In genomic region chrX:130299279-130300009, GRCh38 we compare ENCODE assay signal across 19 cellular contexts. TPM values are rescaled to one million over a fixed set of nuclear protein-coding genes. Genes with fewer than 3 reads are reported as not detected.
DNase-seq lines count a peak whose midpoint lies in the region; ATAC-seq, FAIRE-seq and TF ChIP-seq lines count a peak whose summit lies in the region.
"Had no signal": no experiment of that assay in that cellular context is flagged by ENCODE, and none has a peak within 500 bp of the region (broad histone marks: within the 10 kb centered on the region; RNA-seq: fewer than 3 reads in every experiment).

No MANE protein-coding gene starts in this region.

- no peaks in the 10 kb centered on the region for H3K9me2 ChIP-seq in SK-N-SH

- no peak for TF ChIP-seq RAD21 in SK-N-SH (IDR thresholded peaks at IDR 0.05; ENCODE audit: low read length)

- H4K20me1 ChIP-seq in SK-N-SH (ENCODE audit: insufficient read depth) = no peaks in the 10 kb centered on the region

- H3K4me1 ChIP-seq in SK-N-SH (ENCODE audit: control insufficient read depth in 1 of 2, insufficient read depth in 2 of 2, low read depth in 1 of 2, low read length in 1 of 2) (no peaks in the 10 kb centered on the region; a peak in 1 of 4 replicates), small intestine (ENCODE audit: control insufficient read depth in 2 of 2, insufficient read depth in 1 of 2, low read depth in 1 of 2, low read length in 1 of 2) (no peaks in the 10 kb centered on the region)
- H3K4me1 ChIP-seq: left ventricle myocardium inferior had no signal

- 21% methylated on average over 9 of the region's 19 CpGs for WGBS in SK-N-SH (ENCODE audit: low lambda C conversion rate)
- 59 to 68% (median 62%) methylated on average over 9 to 19 of the region's 19 CpGs for WGBS in small intestine, 3 donors

- H3K9me3 ChIP-seq in SK-N-SH (no peaks in the 10 kb centered on the region), small intestine (ENCODE audit: control insufficient read depth, low read depth) (no peaks in the 10 kb centered on the region)
- H3K9me3 ChIP-seq: left ventricle myocardium inferior had no signal

- peak overlapping the region; percentile 84; the same call in 1 of the 2 replicates for H2AFZ ChIP-seq in SK-N-SH (ENCODE audit: low read depth)

- no peak for TF ChIP-seq EP300 in SK-N-SH (IDR thresholded peaks at IDR 0.05; ENCODE audit: borderline replicate concordance in 1 of 2, low read depth in 1 of 2, low read length in 1 of 2)

- DNase-seq in NCI-H1436 (lab: John Stamatoyannopoulos, UW) (peak; percentile 7), NCI-H1436 treated with DMSO at 0.1 percent for 48 hours (lab: John Stamatoyannopoulos, UW) (no peak), NCI-H2029 treated with DMSO at 0.1 percent for 48 hours (lab: John Stamatoyannopoulos, UW) (peak; percentile 6), SK-N-SH (peak; percentile 42), small intestine (peak; percentile 53), SIG-M5 (lab: John Stamatoyannopoulos, UW) (no peak), RPMI8226 (no peak)
- DNase-seq: activated CD4-positive, alpha-beta T cell treated with anti-CD3 and anti-CD28 coated beads for 1 hour; activated CD8-positive, alpha-beta memory T cell treated with anti-CD3 and anti-CD28 coated beads, Interleukin-2, amount 50 U/mL, for 48 hours; effector memory CD4-positive, alpha-beta T cell; left ventricle myocardium inferior; NCI-H2171; stimulated activated CD4-positive, alpha-beta T cell treated with anti-CD3 and anti-CD28 coated beads, Interleukin-15, amount 100 ng/mL, for 24 hours; T-helper 17 cell had no signal

- FAIRE-seq in small intestine (lab: Jason Lieb, UNC) = no peak
- FAIRE-seq: bronchial epithelial cell, GM12891 had no signal

- H3K4me3 ChIP-seq in SK-N-SH (ENCODE audit: low read depth in 2 of 2, low read length in 1 of 2) (peak overlapping the region in 1 of 2 experiments; percentile 42; a peak in 3 of 4 replicates), small intestine (ENCODE audit: low read depth in 1 of 2, low read length in 2 of 2) (peak overlapping the region in 1 of 2 donors; percentile 1)
- H3K4me3 ChIP-seq: left ventricle myocardium inferior had no signal

- H3K4me2 ChIP-seq in SK-N-SH = peak overlapping the region; percentile 59

- POLR2A ChIA-PET in SK-N-SH (lab: Yijun Ruan, JAX) = no interaction called here

- H3K27ac ChIP-seq in SK-N-SH (ENCODE audit: low read depth in 2 of 2, low read length in 1 of 2) (no peak overlapping the region), small intestine (ENCODE audit: low read depth in 1 of 2, low read length in 1 of 2) (no peak overlapping the region)
- H3K27ac ChIP-seq: C4-2B, HL-60, left ventricle myocardium inferior had no signal

- CTCF ChIA-PET in SK-N-SH (lab: Yijun Ruan, JAX) = interaction anchor here (1.2 kb wide), 1 partner anchor 31 kb away, joined by 4 read pairs; no protein-coding TSS in a partner anchor

- peaks cover 3% of the 10 kb centered on the region for H3F3A ChIP-seq in SK-N-SH (replicated peaks; ENCODE audit: insufficient read depth)

- no peak for ATAC-seq in HG02678 (IDR thresholded peaks at IDR 0.05; ENCODE audit: unreplicated experiment)
- ATAC-seq: T-helper 17 cell had no signal

- H3K36me3 ChIP-seq in SK-N-SH (replicated peaks in 1 of 2; ENCODE audit: control insufficient read depth in 1 of 2, insufficient read depth in 2 of 2, low read length in 1 of 2) = no peaks in the 10 kb centered on the region
- no peaks in the 10 kb centered on the region for H3K36me3 ChIP-seq in small intestine (ENCODE audit: control insufficient read depth in 2 of 2, insufficient read depth in 2 of 2, low read length in 2 of 2)
- H3K36me3 ChIP-seq: left ventricle myocardium inferior had no signal

- no peak overlapping the region for H3K9ac ChIP-seq in SK-N-SH

- H3K27me3 ChIP-seq in SK-N-SH (ENCODE audit: insufficient read depth) = no peaks in the 10 kb centered on the region
- no peaks in the 10 kb centered on the region for H3K27me3 ChIP-seq in small intestine (ENCODE audit: control insufficient read depth in 2 of 2, insufficient read depth in 2 of 2, low read length in 2 of 2)

- no peak for TF ChIP-seq CTCF in SK-N-SH (IDR thresholded peaks at IDR 0.05)

- no peaks in the 10 kb centered on the region for H3K79me2 ChIP-seq in SK-N-SH (ENCODE audit: insufficient read depth)

TF ChIP-seq in SK-N-SH, 30 proteins besides CTCF, POLR2A, EP300 and RAD21:
- TF ChIP-seq GABPA (IDR thresholded peaks at IDR 0.05; ENCODE audit: low read depth) = peak; percentile 36; the same call in 1 of the 2 replicates
- no peak for TF ChIP-seq TEAD4 (IDR thresholded peaks at IDR 0.05; ENCODE audit: borderline replicate concordance, insufficient read depth)
- no peak for TF ChIP-seq NFIC (IDR thresholded peaks at IDR 0.05; ENCODE audit: borderline replicate concordance)
- TF ChIP-seq FOXJ3 (CRISPR knock-in tag; IDR thresholded peaks at IDR 0.05) = no peak
- TF ChIP-seq ZBTB33 (IDR thresholded peaks at IDR 0.05; ENCODE audit: borderline replicate concordance, low read depth) = no peak
- TF ChIP-seq NRF1 (IDR thresholded peaks at IDR 0.05; ENCODE audit: low read depth, low read length) = no peak
- no peak for TF ChIP-seq REST (IDR thresholded peaks at IDR 0.05; ENCODE audit: low read depth, low read length)

RNA-seq across cellular contexts. Expression of gene ZNF280C, which starts 30.7 kb away (rescaled TPM):
- polyA plus RNA-seq in SK-N-SH (2012; rRNA removed) (2.7 and 3.7 TPM in 2 replicates), small intestine (1 to 10 TPM in 1 of 3 donors, under 1 TPM in 2; 0.45 to 1.1 (median 0.54) TPM)
- 3.4 and 3.7 TPM in 2 replicates for polyA plus RNA-seq in SK-N-SH (2012; cell fraction: cytosol; rRNA removed)
- 2.9 and 6.9 TPM in 2 replicates for polyA plus RNA-seq in SK-N-SH (2012; cell fraction: nucleus; rRNA removed)

RNA-seq across cellular contexts. Expression of gene SLC25A14, which starts 40.3 kb away (rescaled TPM):
- polyA plus RNA-seq in SK-N-SH (2012; rRNA removed) (14.0 and 21.7 TPM in 2 replicates), small intestine (1 to 10 TPM; 7.3 to 9.1 (median 7.4) TPM)
- polyA plus RNA-seq in SK-N-SH (2012; cell fraction: cytosol; rRNA removed) = 17.0 and 17.3 TPM in 2 replicates
- polyA plus RNA-seq in SK-N-SH (2012; cell fraction: nucleus; rRNA removed) = 19.2 and 47.1 TPM in 2 replicates

Comparison
In these comparisons a context has a peak if more than half of its experiments do, and no peak if none do; other contexts are left out.
1. DNase-seq: peak in NCI-H1436 (single experiment), NCI-H2029 treated with DMSO at 0.1 percent for 48 hours (single experiment), SK-N-SH (single experiment) and small intestine (single experiment); none in NCI-H1436 treated with DMSO at 0.1 percent for 48 hours (single experiment), SIG-M5 (single experiment) and RPMI8226 (single experiment).